In the genomic region with DNA sequence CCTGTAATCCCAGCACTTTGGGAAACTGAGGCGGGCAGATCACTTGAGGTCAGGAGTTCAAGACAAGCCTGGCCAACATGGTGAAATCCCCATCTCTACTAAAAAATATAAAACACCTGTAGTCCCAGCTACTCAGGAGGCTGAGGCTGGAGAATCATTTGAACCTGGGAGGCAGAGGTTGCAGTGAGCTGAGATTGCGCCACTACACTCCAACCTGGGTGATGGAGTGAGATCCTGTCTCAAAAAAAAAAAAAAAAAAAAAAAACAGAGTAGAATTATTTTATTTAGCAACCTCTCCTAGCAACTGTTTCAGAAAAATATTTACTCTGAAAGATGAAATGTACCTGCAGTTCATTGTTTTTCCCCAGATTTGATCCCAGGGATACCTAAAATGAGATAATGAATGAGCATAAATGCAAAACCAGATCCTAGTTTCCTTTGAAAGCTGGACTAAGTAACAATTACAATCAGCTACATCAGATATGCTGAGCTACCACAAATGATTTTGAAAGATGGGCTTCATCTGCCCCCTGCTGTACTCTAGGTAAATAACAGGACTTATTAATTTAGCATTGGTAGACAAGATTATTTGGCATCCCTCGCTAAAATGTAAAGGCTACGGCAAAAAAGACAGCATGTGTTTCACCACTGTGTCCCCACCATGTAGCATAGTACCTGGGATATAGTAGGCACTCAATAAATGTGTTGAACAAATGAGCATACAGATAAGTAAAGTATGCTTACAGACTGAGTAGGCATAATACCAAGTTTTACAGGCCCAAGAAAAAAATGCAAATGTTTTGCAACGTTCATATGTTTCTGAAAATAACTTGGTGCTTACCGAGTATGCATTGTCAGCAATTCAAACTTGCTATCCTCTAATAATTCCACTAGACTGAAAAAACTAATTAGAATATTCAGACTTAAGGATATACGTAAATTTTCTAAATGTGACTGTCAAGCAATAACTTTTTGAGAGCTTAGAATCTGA, we compare ENCODE assay signal across 8 cellular contexts.
DNase-seq lines count a peak whose midpoint lies in the region; ATAC-seq and TF ChIP-seq lines count a peak whose summit lies in the region.

No MANE protein-coding gene starts in this region.

- no peaks in the 10 kb centered on the region for H3K27me3 Mint-ChIP-seq in activated CD8-positive, alpha-beta T cell treated with anti-CD3 and anti-CD28 coated beads for 36 hours

- no peaks in the 10 kb centered on the region for H3K4me1 Mint-ChIP-seq in activated CD8-positive, alpha-beta T cell treated with anti-CD3 and anti-CD28 coated beads for 36 hours (ENCODE audit: low read depth)

- H3K9me3 ChIP-seq in heart right ventricle = peaks cover 0 to 8% (median 0%) of the 10 kb centered on the region in 11 donors

- H3K27ac ChIP-seq in heart right ventricle = no peak overlapping the region

- H3K9me3 Mint-ChIP-seq in activated CD8-positive, alpha-beta T cell treated with anti-CD3 and anti-CD28 coated beads for 36 hours = no peaks in the 10 kb centered on the region

- peaks cover 0 to 6% (median 0%) of the 10 kb centered on the region in 9 donors for H3K4me1 ChIP-seq in heart right ventricle

- CTCF ChIA-PET in activated CD8-positive, alpha-beta T cell treated with anti-CD3 and anti-CD28 coated beads for 36 hours (lab: Charles Lee) = interaction anchor here (0.7 to 2.5 kb wide), 19 partner anchors 9 to 878 kb away, joined by 3 to 15 read pairs (median 4); partner anchors contain the start of gene CYP1B1

- ATAC-seq in activated CD8-positive, alpha-beta T cell treated with anti-CD3 and anti-CD28 coated beads for 36 hours = peak; percentile 72
- peak in 7 of 8 donors; percentile 58 to 85 (median 72) for ATAC-seq in heart right ventricle
- ATAC-seq in GM21576 (IDR thresholded peaks at IDR 0.05; ENCODE audit: unreplicated experiment) = no peak

- H3K27me3 ChIP-seq in heart right ventricle = no peaks in the 10 kb centered on the region

- 46 to 54% methylated on average over 7 of the region's 7 CpGs for WGBS in heart right ventricle, 2 donors

- no peaks in the 10 kb centered on the region for H3K36me3 Mint-ChIP-seq in activated CD8-positive, alpha-beta T cell treated with anti-CD3 and anti-CD28 coated beads for 36 hours (ENCODE audit: low read depth)

- H3K4me3 ChIP-seq in HFF-Myc (replicated peaks; ENCODE audit: low read depth, low read length) (no peak overlapping the region), heart right ventricle (no peak overlapping the region)

- H3K27ac Mint-ChIP-seq in activated CD8-positive, alpha-beta T cell treated with anti-CD3 and anti-CD28 coated beads for 36 hours = no peak overlapping the region

- POLR2A ChIA-PET in activated CD8-positive, alpha-beta T cell treated with anti-CD3 and anti-CD28 coated beads for 36 hours (lab: Charles Lee) = no interaction called here

- TF ChIP-seq CTCF in HFF-Myc (IDR thresholded peaks at IDR 0.05; ENCODE audit: low read depth, low read length, missing control alignments) = peak; percentile 37
- peak; percentile 56 for TF ChIP-seq CTCF in activated CD8-positive, alpha-beta T cell treated with anti-CD3 and anti-CD28 coated beads for 36 hours (IDR thresholded peaks at IDR 0.05)
- peak; percentile 22 to 77 (median 67) for TF ChIP-seq CTCF in heart right ventricle (IDR thresholded peaks at IDR 0.05)

- DNase-seq in DMS 273 (lab: John Stamatoyannopoulos, UW; ENCODE audit: unreplicated experiment) = peak; percentile 84
- DNase-seq in HFF-Myc (ENCODE audit: extremely low read depth, low read depth) = peak; percentile 72
- DNase-seq in NCI-H460 (ENCODE audit: extremely low read depth, low read depth) = peak; percentile 83
- DNase-seq in activated CD8-positive, alpha-beta T cell treated with anti-CD3 and anti-CD28 coated beads for 36 hours = peak; percentile 47
- DNase-seq in heart right ventricle = peak in 1 of 2 donors; percentile 43
- peak; percentile 89 for DNase-seq in renal cortical epithelial cell (ENCODE audit: low read depth)
- no peak for DNase-seq in activated CD4-positive, CD25-positive, alpha-beta regulatory T cell (lab: John Stamatoyannopoulos, UW)

- H3K36me3 ChIP-seq in heart right ventricle = no peaks in the 10 kb centered on the region

- H3K4me3 Mint-ChIP-seq in activated CD8-positive, alpha-beta T cell treated with anti-CD3 and anti-CD28 coated beads for 36 hours = no peak overlapping the region

- intact Hi-C loops in activated CD8-positive, alpha-beta T cell treated with anti-CD3 and anti-CD28 coated beads for 36 hours (cut with micrococcal nuclease) = loop anchor here (1.0 kb wide), 1 partner anchor 292 kb away; no protein-coding TSS in a partner anchor
- intact Hi-C loops in heart right ventricle (cut with DNase I) = loop anchor here (1.0 to 10.0 kb wide), 13 partner anchors 157 to 880 kb away; partner anchors contain the start of gene CYP1B1 (in 4 of the 10)

Comparison
In these comparisons a context has a peak if more than half of its experiments do, and no peak if none do; other contexts are left out.
1. DNase-seq: peak in DMS 273 (single experiment), HFF-Myc (single experiment), NCI-H460 (single experiment), activated CD8-positive, alpha-beta T cell treated with anti-CD3 and anti-CD28 coated beads for 36 hours (single experiment) and renal cortical epithelial cell (single experiment); none in activated CD4-positive, CD25-positive, alpha-beta regulatory T cell (0 of 4).
2. Peak in every context shown above with its lines, with median percentiles within 50 percentile points of each other: CTCF ChIP-seq.